ENCODE assay signal across 9 cellular contexts in the genomic region with DNA sequence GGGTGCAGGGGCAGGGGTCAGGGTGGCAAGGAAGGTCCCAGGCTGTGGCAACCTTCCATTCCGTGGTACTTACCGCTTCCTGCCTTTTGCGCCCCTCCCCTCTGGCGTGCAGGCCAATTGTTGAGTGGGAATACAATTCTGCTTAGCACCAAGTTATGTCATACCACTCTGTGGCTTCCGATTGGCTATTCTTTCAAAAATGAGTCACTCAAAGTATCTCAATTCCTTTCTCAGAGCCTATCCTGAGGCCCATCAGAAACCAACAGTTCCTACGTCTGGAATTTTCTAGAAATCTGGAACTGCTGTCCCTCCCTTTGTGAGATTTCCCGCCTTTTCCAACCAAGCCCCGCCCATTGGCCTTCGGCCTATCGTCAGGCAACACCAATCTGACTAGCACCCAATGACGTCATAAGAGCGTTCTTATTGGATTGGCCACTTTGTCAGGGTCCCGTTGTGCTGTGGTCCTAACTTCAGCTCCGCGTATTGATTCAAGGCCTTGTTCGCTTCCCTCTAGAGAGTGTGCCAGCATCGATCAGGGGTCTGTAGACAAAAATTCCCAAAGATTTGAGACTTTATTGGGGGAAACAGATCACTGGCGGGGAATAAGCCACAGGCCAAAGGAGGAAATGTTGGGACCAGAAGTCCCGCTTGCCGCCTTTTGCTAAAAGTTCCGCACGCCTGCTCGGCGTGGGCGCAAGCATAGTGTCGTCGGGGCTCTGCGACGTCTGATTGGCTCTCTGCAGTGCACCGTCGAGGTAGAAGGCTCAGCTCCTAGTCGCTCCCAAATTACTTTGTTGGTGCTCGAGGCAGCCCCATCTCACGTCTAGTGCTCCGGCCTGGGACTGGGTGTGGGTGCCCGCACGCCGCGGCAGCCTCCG. TPM values are rescaled to one million over a fixed set of nuclear protein-coding genes. Genes with fewer than 3 reads are reported as not detected.
DNase-seq lines count a peak whose midpoint lies in the region; ATAC-seq lines count a peak whose summit lies in the region.
"Had no signal": no experiment of that assay in that cellular context is flagged by ENCODE, and none has a peak within 500 bp of the region (broad histone marks: within the 10 kb centered on the region; RNA-seq: fewer than 3 reads in every experiment).

No MANE protein-coding gene starts in this region.

- H3K4me3 ChIP-seq in right cardiac atrium (ENCODE audit: low read length) (no peak overlapping the region), skeletal muscle satellite cell (ENCODE audit: low read length) (no peak overlapping the region)

- peak overlapping the region; percentile 58 for H3K4me2 ChIP-seq in skeletal muscle satellite cell (ENCODE audit: low read length)

- intact Hi-C loops in right cardiac atrium (cut with DNase I), result no loop called here

- H3K4me1 ChIP-seq in right cardiac atrium (ENCODE audit: control insufficient read depth, insufficient read depth, low read length) (peaks cover 2% of the 10 kb centered on the region), skeletal muscle satellite cell (ENCODE audit: control insufficient read depth, insufficient read depth, low read length) (peaks cover 17% of the 10 kb centered on the region)

- H3K36me3 ChIP-seq in skeletal muscle satellite cell (ENCODE audit: insufficient read depth, low read length), result no peaks in the 10 kb centered on the region

- H3K9ac ChIP-seq in skeletal muscle satellite cell (ENCODE audit: low read depth, low read length), result no peak overlapping the region

- DNase-seq in EL, result peak; percentile 91
- peak; percentile 57 for DNase-seq in GOT3 (lab: John Stamatoyannopoulos, UW)
- DNase-seq in M059J (ENCODE audit: low read depth), result peak; percentile 91
- DNase-seq in T-helper 2 cell, result peak; percentile 34 to 94 (median 71)
- DNase-seq in anterior cingulate cortex (lab: John Stamatoyannopoulos, UW), result peak in 55 of 58 donors; percentile 8 to 88 (median 60)
- DNase-seq in right cardiac atrium, result peak; percentile 92 to 95 (median 95)

- WGBS in right cardiac atrium, result 61% methylated on average over 40 of the region's 40 CpGs

- H3K9me3 ChIP-seq in right cardiac atrium (ENCODE audit: control insufficient read depth, low read length) (no peaks in the 10 kb centered on the region), skeletal muscle satellite cell (replicated peaks; ENCODE audit: low read length) (no peaks in the 10 kb centered on the region)

- ATAC-seq in right cardiac atrium (peak; percentile 92 to 97), GM19328 (IDR thresholded peaks at IDR 0.05; ENCODE audit: unreplicated experiment) (no peak)

- H3K27me3 ChIP-seq in right cardiac atrium (ENCODE audit: control insufficient read depth, insufficient read depth) (no peaks in the 10 kb centered on the region), skeletal muscle satellite cell (ENCODE audit: control insufficient read depth, insufficient read depth, low read length) (no peaks in the 10 kb centered on the region)

- no peak overlapping the region for H3K27ac ChIP-seq in right cardiac atrium (ENCODE audit: low read length)

RNA-seq across cellular contexts. Expression of gene NTN5, which starts 11.7 kb away (rescaled TPM):
- 0.05 and 0.79 TPM in 2 replicates for total RNA-seq in M059J (2014; rRNA removed; shearing (Covaris generic))
- total RNA-seq in right cardiac atrium, result under 1 TPM; 0.19 to 0.94 (median 0.57) TPM
- 0.14 TPM for polyA plus RNA-seq in right cardiac atrium
- total RNA-seq in skeletal muscle satellite cell (2012; rRNA removed), result under 0.01 TPM in 1 of 2 replicates, not detected in the other
- polyA plus RNA-seq: neural cell had no signal

RNA-seq across cellular contexts. Expression of gene CA11, which starts 15.1 kb away (rescaled TPM):
- 1.9 and 5.1 TPM in 2 replicates for total RNA-seq in M059J (2014; rRNA removed; shearing (Covaris generic))
- 10 to 100 TPM in 3 of 4 donors, 1 to 10 TPM in 1; 8.6 to 16.5 (median 13.2) TPM for total RNA-seq in right cardiac atrium
- polyA plus RNA-seq in right cardiac atrium, result 16.6 TPM
- 0.44 and 0.51 TPM in 2 replicates for total RNA-seq in skeletal muscle satellite cell (2012; rRNA removed)

RNA-seq across cellular contexts. Expression of gene DBP, which starts 23.9 kb away (rescaled TPM):
- total RNA-seq in M059J (2014; rRNA removed; shearing (Covaris generic)), result 18.5 and 20.1 TPM in 2 replicates
- 10 to 100 TPM in 3 of 4 donors, 1 to 10 TPM in 1; 2.8 to 16.9 (median 14.7) TPM for total RNA-seq in right cardiac atrium
- polyA plus RNA-seq in right cardiac atrium, result 9.5 TPM
- total RNA-seq in skeletal muscle satellite cell (2012; rRNA removed), result 1.7 and 3.0 TPM in 2 replicates

RNA-seq across cellular contexts. Expression of gene FUT2, which starts 34.7 kb away (rescaled TPM):
- not detected in 2 replicates for total RNA-seq in M059J (2014; rRNA removed; shearing (Covaris generic))
- total RNA-seq in right cardiac atrium, result not detected
- 0.09 TPM for polyA plus RNA-seq in right cardiac atrium
- total RNA-seq in skeletal muscle satellite cell (2012; rRNA removed), result not detected in 2 replicates
- polyA plus RNA-seq: neural cell had no signal

RNA-seq across cellular contexts. Expression of gene SPHK2, which starts 41.8 kb away (rescaled TPM):
- total RNA-seq in M059J (2014; rRNA removed; shearing (Covaris generic)), result 2.9 and 5.4 TPM in 2 replicates
- total RNA-seq in right cardiac atrium, result 10 to 100 TPM in 3 of 4 donors, 1 to 10 TPM in 1; 7.3 to 12.7 (median 11.7) TPM
- 11.0 TPM for polyA plus RNA-seq in right cardiac atrium
- 8.7 and 13.2 TPM in 2 replicates for total RNA-seq in skeletal muscle satellite cell (2012; rRNA removed)
